1 cellular context compared by ENCODE assay signal in the genomic region with DNA sequence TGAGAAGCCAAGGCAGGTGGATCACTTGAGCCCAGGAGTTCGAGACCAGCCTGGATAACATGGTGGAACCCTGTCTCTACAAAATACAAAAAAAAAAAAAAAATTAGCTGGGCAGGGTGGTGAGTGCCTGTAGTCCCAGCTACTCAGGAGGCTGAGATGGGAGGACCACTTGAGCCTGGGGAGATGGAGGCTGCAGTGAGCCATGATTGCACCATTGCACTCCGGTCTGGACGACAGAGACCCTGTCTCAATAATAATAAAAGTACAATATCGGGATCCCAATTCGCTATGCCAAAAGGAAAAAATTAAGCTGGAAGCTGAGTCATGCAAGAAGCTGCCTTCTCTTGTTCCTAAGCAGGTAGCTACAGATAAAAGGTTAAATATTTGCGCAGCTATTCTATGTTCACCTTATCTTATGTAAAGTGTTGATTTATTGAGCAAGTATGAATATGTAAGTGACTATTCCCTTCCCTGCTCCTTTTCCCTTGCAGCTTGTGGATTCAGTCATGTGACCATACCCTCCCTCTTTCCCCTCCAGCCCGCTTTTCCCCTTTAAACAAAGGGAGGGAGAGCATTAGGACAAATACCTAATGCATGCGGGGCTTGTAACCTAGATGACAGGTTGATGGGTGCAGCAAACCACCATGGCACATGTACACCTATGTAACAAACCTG.
TF ChIP-seq lines count a peak whose summit lies in the region.

No MANE protein-coding gene starts in this region.

TF ChIP-seq in HepG2, 621 proteins besides CTCF, POLR2A, EP300 and RAD21 (continues in another document):
- TF ChIP-seq ZFX (CRISPR knock-in tag; IDR thresholded peaks at IDR 0.05; ENCODE audit: low read depth): no peak
- TF ChIP-seq HOXA9 (CRISPR knock-in tag; IDR thresholded peaks at IDR 0.05; ENCODE audit: borderline replicate concordance): no peak
- TF ChIP-seq, protein P1, sequence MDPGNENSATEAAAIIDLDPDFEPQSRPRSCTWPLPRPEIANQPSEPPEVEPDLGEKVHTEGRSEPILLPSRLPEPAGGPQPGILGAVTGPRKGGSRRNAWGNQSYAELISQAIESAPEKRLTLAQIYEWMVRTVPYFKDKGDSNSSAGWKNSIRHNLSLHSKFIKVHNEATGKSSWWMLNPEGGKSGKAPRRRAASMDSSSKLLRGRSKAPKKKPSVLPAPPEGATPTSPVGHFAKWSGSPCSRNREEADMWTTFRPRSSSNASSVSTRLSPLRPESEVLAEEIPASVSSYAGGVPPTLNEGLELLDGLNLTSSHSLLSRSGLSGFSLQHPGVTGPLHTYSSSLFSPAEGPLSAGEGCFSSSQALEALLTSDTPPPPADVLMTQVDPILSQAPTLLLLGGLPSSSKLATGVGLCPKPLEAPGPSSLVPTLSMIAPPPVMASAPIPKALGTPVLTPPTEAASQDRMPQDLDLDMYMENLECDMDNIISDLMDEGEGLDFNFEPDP (CRISPR knock-in tag; conservative IDR thresholded peaks at IDR 0.05): no peak
- TF ChIP-seq GATAD2A (CRISPR knock-in tag; IDR thresholded peaks at IDR 0.05): peak; percentile 27; the same call in 1 of the 2 replicates
- TF ChIP-seq FOXP1 (IDR thresholded peaks at IDR 0.05): no peak
- peak; percentile 35; the same call in 1 of the 2 replicates for TF ChIP-seq FOXP1 (CRISPR knock-in tag; IDR thresholded peaks at IDR 0.05)
- TF ChIP-seq AKAP8 (CRISPR knock-in tag; IDR thresholded peaks at IDR 0.05): no peak
- TF ChIP-seq, protein P2, sequence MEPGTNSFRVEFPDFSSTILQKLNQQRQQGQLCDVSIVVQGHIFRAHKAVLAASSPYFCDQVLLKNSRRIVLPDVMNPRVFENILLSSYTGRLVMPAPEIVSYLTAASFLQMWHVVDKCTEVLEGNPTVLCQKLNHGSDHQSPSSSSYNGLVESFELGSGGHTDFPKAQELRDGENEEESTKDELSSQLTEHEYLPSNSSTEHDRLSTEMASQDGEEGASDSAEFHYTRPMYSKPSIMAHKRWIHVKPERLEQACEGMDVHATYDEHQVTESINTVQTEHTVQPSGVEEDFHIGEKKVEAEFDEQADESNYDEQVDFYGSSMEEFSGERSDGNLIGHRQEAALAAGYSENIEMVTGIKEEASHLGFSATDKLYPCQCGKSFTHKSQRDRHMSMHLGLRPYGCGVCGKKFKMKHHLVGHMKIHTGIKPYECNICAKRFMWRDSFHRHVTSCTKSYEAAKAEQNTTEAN (CRISPR knock-in tag; conservative IDR thresholded peaks at IDR 0.05): no peak
- TF ChIP-seq RNF2 (conservative IDR thresholded peaks at IDR 0.05; ENCODE audit: low read depth): no peak
- TF ChIP-seq, protein P3, sequence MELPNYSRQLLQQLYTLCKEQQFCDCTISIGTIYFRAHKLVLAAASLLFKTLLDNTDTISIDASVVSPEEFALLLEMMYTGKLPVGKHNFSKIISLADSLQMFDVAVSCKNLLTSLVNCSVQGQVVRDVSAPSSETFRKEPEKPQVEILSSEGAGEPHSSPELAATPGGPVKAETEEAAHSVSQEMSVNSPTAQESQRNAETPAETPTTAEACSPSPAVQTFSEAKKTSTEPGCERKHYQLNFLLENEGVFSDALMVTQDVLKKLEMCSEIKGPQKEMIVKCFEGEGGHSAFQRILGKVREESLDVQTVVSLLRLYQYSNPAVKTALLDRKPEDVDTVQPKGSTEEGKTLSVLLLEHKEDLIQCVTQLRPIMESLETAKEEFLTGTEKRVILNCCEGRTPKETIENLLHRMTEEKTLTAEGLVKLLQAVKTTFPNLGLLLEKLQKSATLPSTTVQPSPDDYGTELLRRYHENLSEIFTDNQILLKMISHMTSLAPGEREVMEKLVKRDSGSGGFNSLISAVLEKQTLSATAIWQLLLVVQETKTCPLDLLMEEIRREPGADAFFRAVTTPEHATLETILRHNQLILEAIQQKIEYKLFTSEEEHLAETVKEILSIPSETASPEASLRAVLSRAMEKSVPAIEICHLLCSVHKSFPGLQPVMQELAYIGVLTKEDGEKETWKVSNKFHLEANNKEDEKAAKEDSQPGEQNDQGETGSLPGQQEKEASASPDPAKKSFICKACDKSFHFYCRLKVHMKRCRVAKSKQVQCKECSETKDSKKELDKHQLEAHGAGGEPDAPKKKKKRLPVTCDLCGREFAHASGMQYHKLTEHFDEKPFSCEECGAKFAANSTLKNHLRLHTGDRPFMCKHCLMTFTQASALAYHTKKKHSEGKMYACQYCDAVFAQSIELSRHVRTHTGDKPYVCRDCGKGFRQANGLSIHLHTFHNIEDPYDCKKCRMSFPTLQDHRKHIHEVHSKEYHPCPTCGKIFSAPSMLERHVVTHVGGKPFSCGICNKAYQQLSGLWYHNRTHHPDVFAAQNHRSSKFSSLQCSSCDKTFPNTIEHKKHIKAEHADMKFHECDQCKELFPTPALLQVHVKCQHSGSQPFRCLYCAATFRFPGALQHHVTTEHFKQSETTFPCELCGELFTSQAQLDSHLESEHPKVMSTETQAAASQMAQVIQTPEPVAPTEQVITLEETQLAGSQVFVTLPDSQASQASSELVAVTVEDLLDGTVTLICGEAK (IDR thresholded peaks at IDR 0.05): no peak
- TF ChIP-seq, protein P3 (CRISPR knock-in tag; IDR thresholded peaks at IDR 0.05): no peak
- TF ChIP-seq ZNF329 (CRISPR knock-in tag; IDR thresholded peaks at IDR 0.05; ENCODE audit: low read depth): no peak
- TF ChIP-seq, protein P4, sequence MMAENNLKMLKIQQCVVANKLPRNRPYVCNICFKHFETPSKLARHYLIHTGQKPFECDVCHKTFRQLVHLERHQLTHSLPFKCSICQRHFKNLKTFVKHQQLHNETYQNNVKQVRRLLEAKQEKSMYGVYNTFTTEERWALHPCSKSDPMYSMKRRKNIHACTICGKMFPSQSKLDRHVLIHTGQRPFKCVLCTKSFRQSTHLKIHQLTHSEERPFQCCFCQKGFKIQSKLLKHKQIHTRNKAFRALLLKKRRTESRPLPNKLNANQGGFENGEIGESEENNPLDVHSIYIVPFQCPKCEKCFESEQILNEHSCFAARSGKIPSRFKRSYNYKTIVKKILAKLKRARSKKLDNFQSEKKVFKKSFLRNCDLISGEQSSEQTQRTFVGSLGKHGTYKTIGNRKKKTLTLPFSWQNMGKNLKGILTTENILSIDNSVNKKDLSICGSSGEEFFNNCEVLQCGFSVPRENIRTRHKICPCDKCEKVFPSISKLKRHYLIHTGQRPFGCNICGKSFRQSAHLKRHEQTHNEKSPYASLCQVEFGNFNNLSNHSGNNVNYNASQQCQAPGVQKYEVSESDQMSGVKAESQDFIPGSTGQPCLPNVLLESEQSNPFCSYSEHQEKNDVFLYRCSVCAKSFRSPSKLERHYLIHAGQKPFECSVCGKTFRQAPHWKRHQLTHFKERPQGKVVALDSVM (CRISPR knock-in tag; IDR thresholded peaks at IDR 0.05): peak; percentile 94
- TF ChIP-seq ATF1 (CRISPR knock-in tag; IDR thresholded peaks at IDR 0.05): no peak
- TF ChIP-seq NAIF1 (CRISPR knock-in tag; IDR thresholded peaks at IDR 0.05; ENCODE audit: borderline replicate concordance): no peak
- no peak for TF ChIP-seq SNRNP70 (IDR thresholded peaks at IDR 0.05; ENCODE audit: low read depth, low read length)
- TF ChIP-seq HOXA3 (CRISPR knock-in tag; IDR thresholded peaks at IDR 0.05): no peak
- TF ChIP-seq TP53 (CRISPR knock-in tag; conservative IDR thresholded peaks at IDR 0.05): no peak
- TF ChIP-seq, protein P5, sequence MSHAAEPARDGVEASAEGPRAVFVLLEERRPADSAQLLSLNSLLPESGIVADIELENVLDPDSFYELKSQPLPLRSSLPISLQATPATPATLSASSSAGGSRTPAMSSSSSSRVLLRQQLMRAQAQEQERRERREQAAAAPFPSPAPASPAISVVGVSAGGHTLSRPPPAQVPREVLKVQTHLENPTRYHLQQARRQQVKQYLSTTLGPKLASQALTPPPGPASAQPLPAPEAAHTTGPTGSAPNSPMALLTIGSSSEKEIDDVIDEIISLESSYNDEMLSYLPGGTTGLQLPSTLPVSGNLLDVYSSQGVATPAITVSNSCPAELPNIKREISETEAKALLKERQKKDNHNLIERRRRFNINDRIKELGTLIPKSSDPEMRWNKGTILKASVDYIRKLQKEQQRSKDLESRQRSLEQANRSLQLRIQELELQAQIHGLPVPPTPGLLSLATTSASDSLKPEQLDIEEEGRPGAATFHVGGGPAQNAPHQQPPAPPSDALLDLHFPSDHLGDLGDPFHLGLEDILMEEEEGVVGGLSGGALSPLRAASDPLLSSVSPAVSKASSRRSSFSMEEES (CRISPR knock-in tag; IDR thresholded peaks at IDR 0.05): 0 out of 2 replicates have a peak, but pooled peaks have one; percentile 39
- no peak for TF ChIP-seq ZNF17 (CRISPR knock-in tag; IDR thresholded peaks at IDR 0.05)
- no peak for TF ChIP-seq SP5 (CRISPR knock-in tag; IDR thresholded peaks at IDR 0.05; ENCODE audit: borderline replicate concordance, low read depth)
- TF ChIP-seq JUND (CRISPR knock-in tag; IDR thresholded peaks at IDR 0.05): no peak
- TF ChIP-seq FOSL2 (CRISPR knock-in tag; IDR thresholded peaks at IDR 0.05): peak; percentile 40; the same call in 1 of the 2 replicates
- TF ChIP-seq JDP2 (CRISPR knock-in tag; IDR thresholded peaks at IDR 0.05; ENCODE audit: borderline replicate concordance): no peak
- TF ChIP-seq ZMYM2 (CRISPR knock-in tag; IDR thresholded peaks at IDR 0.05): 0 out of 2 replicates have a peak, but pooled peaks have one; percentile 17
- peak; percentile 56; the same call in 1 of the 2 replicates for TF ChIP-seq RAD51 (IDR thresholded peaks at IDR 0.05; ENCODE audit: borderline replicate concordance)
- TF ChIP-seq, protein P6, sequence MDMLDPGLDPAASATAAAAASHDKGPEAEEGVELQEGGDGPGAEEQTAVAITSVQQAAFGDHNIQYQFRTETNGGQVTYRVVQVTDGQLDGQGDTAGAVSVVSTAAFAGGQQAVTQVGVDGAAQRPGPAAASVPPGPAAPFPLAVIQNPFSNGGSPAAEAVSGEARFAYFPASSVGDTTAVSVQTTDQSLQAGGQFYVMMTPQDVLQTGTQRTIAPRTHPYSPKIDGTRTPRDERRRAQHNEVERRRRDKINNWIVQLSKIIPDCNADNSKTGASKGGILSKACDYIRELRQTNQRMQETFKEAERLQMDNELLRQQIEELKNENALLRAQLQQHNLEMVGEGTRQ (IDR thresholded peaks at IDR 0.05; ENCODE audit: low read depth, low read length): peak; percentile 34; the same call in 1 of the 2 replicates
- TF ChIP-seq, protein P6 (CRISPR knock-in tag; IDR thresholded peaks at IDR 0.05; ENCODE audit: borderline replicate concordance): peak; percentile 66; the same call in 1 of the 2 replicates
- peak; percentile 23; the same call in 1 of the 2 replicates for TF ChIP-seq NFE2L2 (IDR thresholded peaks at IDR 0.05; ENCODE audit: low read length)
- TF ChIP-seq PAWR (CRISPR knock-in tag; IDR thresholded peaks at IDR 0.05; ENCODE audit: borderline replicate concordance): no peak
- TF ChIP-seq ZNF614 (CRISPR knock-in tag; IDR thresholded peaks at IDR 0.05; ENCODE audit: borderline replicate concordance): no peak
- no peak for TF ChIP-seq MED1 (CRISPR knock-in tag; IDR thresholded peaks at IDR 0.05)
- TF ChIP-seq ZNF296 (CRISPR knock-in tag; conservative IDR thresholded peaks at IDR 0.05): no peak
- TF ChIP-seq, protein P7, sequence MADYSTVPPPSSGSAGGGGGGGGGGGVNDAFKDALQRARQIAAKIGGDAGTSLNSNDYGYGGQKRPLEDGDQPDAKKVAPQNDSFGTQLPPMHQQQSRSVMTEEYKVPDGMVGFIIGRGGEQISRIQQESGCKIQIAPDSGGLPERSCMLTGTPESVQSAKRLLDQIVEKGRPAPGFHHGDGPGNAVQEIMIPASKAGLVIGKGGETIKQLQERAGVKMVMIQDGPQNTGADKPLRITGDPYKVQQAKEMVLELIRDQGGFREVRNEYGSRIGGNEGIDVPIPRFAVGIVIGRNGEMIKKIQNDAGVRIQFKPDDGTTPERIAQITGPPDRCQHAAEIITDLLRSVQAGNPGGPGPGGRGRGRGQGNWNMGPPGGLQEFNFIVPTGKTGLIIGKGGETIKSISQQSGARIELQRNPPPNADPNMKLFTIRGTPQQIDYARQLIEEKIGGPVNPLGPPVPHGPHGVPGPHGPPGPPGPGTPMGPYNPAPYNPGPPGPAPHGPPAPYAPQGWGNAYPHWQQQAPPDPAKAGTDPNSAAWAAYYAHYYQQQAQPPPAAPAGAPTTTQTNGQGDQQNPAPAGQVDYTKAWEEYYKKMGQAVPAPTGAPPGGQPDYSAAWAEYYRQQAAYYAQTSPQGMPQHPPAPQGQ (CRISPR knock-in tag; IDR thresholded peaks at IDR 0.05; ENCODE audit: borderline replicate concordance): no peak
- no peak for TF ChIP-seq ARNT (IDR thresholded peaks at IDR 0.05)
- TF ChIP-seq, protein P8, sequence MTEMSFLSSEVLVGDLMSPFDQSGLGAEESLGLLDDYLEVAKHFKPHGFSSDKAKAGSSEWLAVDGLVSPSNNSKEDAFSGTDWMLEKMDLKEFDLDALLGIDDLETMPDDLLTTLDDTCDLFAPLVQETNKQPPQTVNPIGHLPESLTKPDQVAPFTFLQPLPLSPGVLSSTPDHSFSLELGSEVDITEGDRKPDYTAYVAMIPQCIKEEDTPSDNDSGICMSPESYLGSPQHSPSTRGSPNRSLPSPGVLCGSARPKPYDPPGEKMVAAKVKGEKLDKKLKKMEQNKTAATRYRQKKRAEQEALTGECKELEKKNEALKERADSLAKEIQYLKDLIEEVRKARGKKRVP (CRISPR knock-in tag; IDR thresholded peaks at IDR 0.05): peak in 1 of 2 experiments; percentile 45; a peak in 1 of 4 replicates
- TF ChIP-seq ZNF605 (CRISPR knock-in tag; IDR thresholded peaks at IDR 0.05): no peak
- TF ChIP-seq ZNF598 (CRISPR knock-in tag; IDR thresholded peaks at IDR 0.05; ENCODE audit: borderline replicate concordance): no peak
